12 cellular contexts compared by ENCODE assay signal in the genomic region with DNA sequence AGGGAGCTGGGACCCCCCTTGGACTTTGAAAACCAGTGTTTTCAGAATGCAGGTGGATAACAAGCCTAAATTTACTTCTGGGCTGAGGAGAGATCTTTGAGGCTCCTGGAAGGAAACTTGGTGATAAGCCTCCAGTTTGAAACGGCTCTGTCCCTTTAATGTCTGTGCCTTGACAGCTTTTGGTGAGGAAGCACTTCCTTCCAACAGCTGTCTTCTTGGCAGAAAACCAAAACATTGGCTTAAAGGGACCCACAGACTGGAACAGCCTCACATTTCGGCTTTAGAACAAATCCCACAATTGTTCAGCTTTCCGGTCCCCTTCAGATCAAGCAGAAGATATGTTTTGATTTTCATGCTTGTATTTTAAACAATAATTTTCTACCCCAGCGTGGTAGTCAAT. TPM values are rescaled to one million over a fixed set of nuclear protein-coding genes. Genes with fewer than 3 reads are reported as not detected.
A peak's percentile ranks its signal among the peaks of the same experiment; 100 is the strongest.
DNase-seq lines count a peak whose midpoint lies in the region; ATAC-seq lines count a peak whose summit lies in the region.
"Had no signal": no experiment of that assay in that cellular context is flagged by ENCODE, and none has a peak within 500 bp of the region (broad histone marks: within the 10 kb centered on the region; RNA-seq: fewer than 3 reads in every experiment).

No MANE protein-coding gene starts in this region.

- H3K27me3 ChIP-seq in HUES48 (ENCODE audit: control insufficient read depth, insufficient read depth, low read length) (no peaks in the 10 kb centered on the region), right cardiac atrium (ENCODE audit: control insufficient read depth, insufficient read depth) (no peaks in the 10 kb centered on the region), Karpas-422 (ENCODE audit: low read length) (no peaks in the 10 kb centered on the region)

- peak; percentile 13 for DNase-seq in SHP77 treated with DMSO at 0.1 percent for 48 hours (lab: John Stamatoyannopoulos, UW)
- no peak for DNase-seq in right cardiac atrium
- peak; percentile 11 for DNase-seq in renal cortical epithelial cell (ENCODE audit: low read depth)
- no peak for DNase-seq in Karpas-422
- DNase-seq in activated CD4-positive, alpha-beta T cell treated with anti-CD3 and anti-CD28 coated beads for 1 hour = no peak
- DNase-seq in HK-2 (ENCODE audit: unreplicated experiment) = no peak
- DNase-seq in COLO668 (lab: John Stamatoyannopoulos, UW; ENCODE audit: unreplicated experiment) = no peak
- DNase-seq: activated naive CD4-positive, alpha-beta T cell treated with anti-CD3 and anti-CD28 coated beads, Interleukin-2, amount 10 ng/mL, durations not matched to agents 7 days and 5 days had no signal

- peak overlapping the region; percentile 72 for H3K4me3 ChIP-seq in HUES48 (ENCODE audit: low read depth, low read length)
- H3K4me3 ChIP-seq in right cardiac atrium (ENCODE audit: low read length) = no peak overlapping the region
- no peak overlapping the region for H3K4me3 ChIP-seq in Karpas-422 (ENCODE audit: low read length)
- H3K4me3 ChIP-seq: GM12878, lung had no signal

- intact Hi-C loops in right cardiac atrium (cut with DNase I) = loop anchor here in 3 of 4 donors (5.0 to 10.0 kb wide), 5 partner anchors 338 to 663 kb away; no protein-coding TSS in a partner anchor

- H4K20me1 ChIP-seq in Karpas-422 (ENCODE audit: insufficient read depth, low read depth, low read length) = no peaks in the 10 kb centered on the region

- H3K9me3 ChIP-seq in HUES48 (ENCODE audit: control insufficient read depth, insufficient read depth, low read length) (no peaks in the 10 kb centered on the region), right cardiac atrium (ENCODE audit: control insufficient read depth, low read length) (no peaks in the 10 kb centered on the region), Karpas-422 (ENCODE audit: low read length) (no peaks in the 10 kb centered on the region)

- H2AFZ ChIP-seq in Karpas-422 (ENCODE audit: low read length) = no peak overlapping the region

- no peak overlapping the region for H3K4me2 ChIP-seq in Karpas-422 (ENCODE audit: low read depth, low read length, poor library complexity, severe bottlenecking)

- H3K27ac ChIP-seq in HUES48 (ENCODE audit: low read depth, low read length) (peak overlapping the region; percentile 56), right cardiac atrium (ENCODE audit: low read length) (no peak overlapping the region), Karpas-422 (ENCODE audit: low read length) (no peak overlapping the region)

- ATAC-seq in right cardiac atrium = peak; percentile 64 to 68
- ATAC-seq: GM12878; stimulated activated naive CD8-positive, alpha-beta T cell treated with anti-CD3 and anti-CD28 coated beads, Interleukin-15, Interleukin-2, amounts not matched to agents 100 U/mL and 50 U/mL, for 24 hours had no signal

- peaks cover 44% of the 10 kb centered on the region for H3K36me3 ChIP-seq in HUES48 (ENCODE audit: control insufficient read depth, insufficient read depth, low read length)
- no peaks in the 10 kb centered on the region for H3K36me3 ChIP-seq in Karpas-422 (ENCODE audit: insufficient read depth, low read length)

- H3K79me2 ChIP-seq in Karpas-422 (ENCODE audit: low read length) = no peaks in the 10 kb centered on the region

- H3K9ac ChIP-seq in HUES48 (ENCODE audit: low read depth, low read length) (peak overlapping the region; percentile 0), Karpas-422 (ENCODE audit: low read length) (no peak overlapping the region)

- H3K9me2 ChIP-seq in Karpas-422 (replicated peaks; ENCODE audit: insufficient read depth, low read length) = no peaks in the 10 kb centered on the region

- WGBS in right cardiac atrium = 22% methylated on average over 4 of the region's 4 CpGs

- peaks cover 31% of the 10 kb centered on the region for H3K4me1 ChIP-seq in HUES48 (ENCODE audit: control insufficient read depth, insufficient read depth, low read length)
- no peaks in the 10 kb centered on the region for H3K4me1 ChIP-seq in right cardiac atrium (ENCODE audit: control insufficient read depth, insufficient read depth, low read length)
- H3K4me1 ChIP-seq in Karpas-422 (ENCODE audit: low read length) = no peaks in the 10 kb centered on the region

RNA-seq across cellular contexts. Expression of gene MYCN, which starts 3.6 kb away (rescaled TPM):
- total RNA-seq in right cardiac atrium (under 1 TPM; 0.23 to 0.42 (median 0.33) TPM), renal cortical epithelial cell (not detected in 2 replicates)
- polyA plus RNA-seq in right cardiac atrium = 0.29 TPM
- not detected in 2 replicates for total RNA-seq in Karpas-422 (2014; rRNA removed; shearing (Covaris generic); ENCODE audit: low replicate concordance)
- total RNA-seq: GM12878 had no signal
- polyA plus RNA-seq: GM12878 had no signal

Comparison
In these comparisons a context has a peak if more than half of its experiments do, and no peak if none do; other contexts are left out.
1. DNase-seq: peak in SHP77 treated with DMSO at 0.1 percent for 48 hours (single experiment) and renal cortical epithelial cell (single experiment); none in right cardiac atrium (0 of 3), Karpas-422 (single experiment), activated CD4-positive, alpha-beta T cell treated with anti-CD3 and anti-CD28 coated beads for 1 hour (single experiment), HK-2 (single experiment) and COLO668 (single experiment).